30 cellular contexts compared by ENCODE assay signal in genomic region chr9:128798896-128799295, GRCh38.
"Had no signal": no experiment of that assay in that cellular context is flagged by ENCODE, and none has a peak within 500 bp of the region (broad histone marks: within the 10 kb centered on the region; RNA-seq: fewer than 3 reads in every experiment).

No MANE protein-coding gene starts in this region.

- H3K4me3 ChIP-seq: adrenal gland, body of pancreas, breast epithelium, MG63 had no signal

- H3K4me3 Mint-ChIP-seq: activated CD4-positive, alpha-beta T cell treated with anti-CD3 and anti-CD28 coated beads, Interleukin-2, amount 10 ng/mL, durations not matched to agents 7 days and 5 days; activated naive CD4-positive, alpha-beta T cell treated with anti-CD3 and anti-CD28 coated beads for 36 hours; activated T-cell treated with anti-CD3 and anti-CD28 coated beads, Interleukin-2, amount 50 U/mL, for 4 hours; activated T-helper 1 cell treated with anti-CD3 and anti-CD28 coated beads, Interleukin-12 subunit alpha, Interleukin-12 subunit beta, Interleukin-2, Interleukin-4 antibody, amounts not matched to agents 30 ng/mL and 10 ng/mL and 1 ng/mL, durations not matched to agents 14 hours and 24 hours and 36 hours; IgD-negative memory B cell had no signal

- H3K27ac Mint-ChIP-seq: activated naive CD4-positive, alpha-beta T cell treated with anti-CD3 and anti-CD28 coated beads for 36 hours; activated naive CD4-positive, alpha-beta T cell treated with anti-CD3 and anti-CD28 coated beads, Interleukin-2, amount 50 U/mL, for 72 hours; activated T-helper 1 cell treated with anti-CD3 and anti-CD28 coated beads, Interleukin-12 subunit alpha, Interleukin-12 subunit beta, Interleukin-2, Interleukin-4 antibody, amounts not matched to agents 30 ng/mL and 10 ng/mL and 1 ng/mL, durations not matched to agents 14 hours and 24 hours and 36 hours; IgD-negative memory B cell had no signal

- ATAC-seq: activated naive CD4-positive, alpha-beta T cell treated with anti-CD3 and anti-CD28 coated beads, Interleukin-2, amount 50 U/mL, for 72 hours; activated T-cell treated with anti-CD3 and anti-CD28 coated beads, Interleukin-2, amount 50 U/mL, for 4 hours; body of pancreas; Panc1 had no signal

- H3K36me3 Mint-ChIP-seq: activated naive CD4-positive, alpha-beta T cell treated with anti-CD3 and anti-CD28 coated beads, Interleukin-2, amount 50 U/mL, for 72 hours had no signal

- H3K4me1 Mint-ChIP-seq: activated CD4-positive, alpha-beta T cell treated with anti-CD3 and anti-CD28 coated beads, Interleukin-2, amount 10 ng/mL, durations not matched to agents 7 days and 5 days had no signal

- H3K27me3 Mint-ChIP-seq: activated CD4-positive, alpha-beta T cell treated with anti-CD3 and anti-CD28 coated beads, Interleukin-2, amount 10 ng/mL, durations not matched to agents 7 days and 5 days; IgD-negative memory B cell had no signal

- H3K27ac ChIP-seq: adrenal gland, body of pancreas, breast epithelium, WERI-Rb-1 had no signal

- H3K9me3 ChIP-seq: adrenal gland, body of pancreas, breast epithelium, MG63 had no signal

- H3K9me3 Mint-ChIP-seq: activated CD4-positive, alpha-beta T cell treated with anti-CD3 and anti-CD28 coated beads, Interleukin-2, amount 10 ng/mL, durations not matched to agents 7 days and 5 days; activated naive CD4-positive, alpha-beta T cell treated with anti-CD3 and anti-CD28 coated beads for 36 hours; activated naive CD4-positive, alpha-beta T cell treated with anti-CD3 and anti-CD28 coated beads, Interleukin-2, amount 50 U/mL, for 72 hours; activated T-cell treated with anti-CD3 and anti-CD28 coated beads, Interleukin-2, amount 50 U/mL, for 4 hours; activated T-helper 1 cell treated with anti-CD3 and anti-CD28 coated beads, Interleukin-12 subunit alpha, Interleukin-12 subunit beta, Interleukin-2, Interleukin-4 antibody, amounts not matched to agents 30 ng/mL and 10 ng/mL and 1 ng/mL, durations not matched to agents 14 hours and 24 hours and 36 hours; IgD-negative memory B cell had no signal

- H3K4me1 ChIP-seq: adrenal gland, breast epithelium had no signal

- H3K27me3 ChIP-seq: adrenal gland, body of pancreas, breast epithelium, MG63 had no signal

- DNase-seq: activated CD4-positive, alpha-beta T cell treated with anti-CD3 and anti-CD28 coated beads for 1 hour; activated CD4-positive, alpha-beta T cell treated with anti-CD3 and anti-CD28 coated beads, Interleukin-2, amount 10 ng/mL, durations not matched to agents 7 days and 5 days; activated CD4-positive, alpha-beta T cell treated with anti-CD3 and anti-CD28 coated beads, Interleukin-2, amount 50 U/mL, for 48 hours; activated CD4-positive, CD25-positive, alpha-beta regulatory T cell; activated gamma-delta T cell treated with Interleukin-2 at 50 U/mL for 16 hours; activated naive CD4-positive, alpha-beta T cell treated with anti-CD3 and anti-CD28 coated beads for 36 hours; activated T-cell treated with anti-CD3 and anti-CD28 coated beads, Interleukin-2, amount 50 U/mL, for 4 hours; adrenal gland; body of pancreas; cerebellar nuclear complex; Karpas-422; KBM-7; MG63; NCI-H1048; NCI-H1105 treated with DMSO at 0.1 percent for 48 hours; NCI-H1436; NCI-H1694; NCI-H1930; NCI-H2081 treated with DMSO at 0.1 percent for 48 hours; NCI-H226; NCI-H446 treated with DMSO at 0.1 percent for 48 hours; NCI-H524; SIG-M5; T1000; WERI-Rb-1 had no signal
